In the genomic region with DNA sequence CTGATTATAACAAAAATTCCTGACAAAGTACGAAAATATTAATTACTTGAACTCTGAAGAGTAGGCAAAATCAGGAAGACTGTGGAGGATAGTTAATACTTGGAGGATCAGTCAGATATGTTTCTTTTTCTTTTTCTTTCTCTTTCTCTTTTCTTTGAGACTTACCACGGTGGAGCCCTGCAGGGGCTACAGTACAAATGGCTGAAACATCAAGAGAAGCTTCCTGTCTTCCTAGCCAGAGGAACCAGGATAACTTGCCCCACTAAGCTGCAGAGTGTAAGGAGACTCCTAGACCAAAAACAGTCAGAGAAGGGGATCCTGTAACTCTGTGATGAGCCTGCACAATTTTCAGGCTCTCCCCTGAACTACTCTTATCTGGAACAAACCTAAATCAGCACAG, we compare ENCODE assay signal across 1 cellular context.
TF ChIP-seq lines count a peak whose summit lies in the region.

No MANE protein-coding gene starts in this region.

TF ChIP-seq in GM23338, 12 proteins besides CTCF, POLR2A, EP300 and RAD21:
- TF ChIP-seq, protein P1, sequence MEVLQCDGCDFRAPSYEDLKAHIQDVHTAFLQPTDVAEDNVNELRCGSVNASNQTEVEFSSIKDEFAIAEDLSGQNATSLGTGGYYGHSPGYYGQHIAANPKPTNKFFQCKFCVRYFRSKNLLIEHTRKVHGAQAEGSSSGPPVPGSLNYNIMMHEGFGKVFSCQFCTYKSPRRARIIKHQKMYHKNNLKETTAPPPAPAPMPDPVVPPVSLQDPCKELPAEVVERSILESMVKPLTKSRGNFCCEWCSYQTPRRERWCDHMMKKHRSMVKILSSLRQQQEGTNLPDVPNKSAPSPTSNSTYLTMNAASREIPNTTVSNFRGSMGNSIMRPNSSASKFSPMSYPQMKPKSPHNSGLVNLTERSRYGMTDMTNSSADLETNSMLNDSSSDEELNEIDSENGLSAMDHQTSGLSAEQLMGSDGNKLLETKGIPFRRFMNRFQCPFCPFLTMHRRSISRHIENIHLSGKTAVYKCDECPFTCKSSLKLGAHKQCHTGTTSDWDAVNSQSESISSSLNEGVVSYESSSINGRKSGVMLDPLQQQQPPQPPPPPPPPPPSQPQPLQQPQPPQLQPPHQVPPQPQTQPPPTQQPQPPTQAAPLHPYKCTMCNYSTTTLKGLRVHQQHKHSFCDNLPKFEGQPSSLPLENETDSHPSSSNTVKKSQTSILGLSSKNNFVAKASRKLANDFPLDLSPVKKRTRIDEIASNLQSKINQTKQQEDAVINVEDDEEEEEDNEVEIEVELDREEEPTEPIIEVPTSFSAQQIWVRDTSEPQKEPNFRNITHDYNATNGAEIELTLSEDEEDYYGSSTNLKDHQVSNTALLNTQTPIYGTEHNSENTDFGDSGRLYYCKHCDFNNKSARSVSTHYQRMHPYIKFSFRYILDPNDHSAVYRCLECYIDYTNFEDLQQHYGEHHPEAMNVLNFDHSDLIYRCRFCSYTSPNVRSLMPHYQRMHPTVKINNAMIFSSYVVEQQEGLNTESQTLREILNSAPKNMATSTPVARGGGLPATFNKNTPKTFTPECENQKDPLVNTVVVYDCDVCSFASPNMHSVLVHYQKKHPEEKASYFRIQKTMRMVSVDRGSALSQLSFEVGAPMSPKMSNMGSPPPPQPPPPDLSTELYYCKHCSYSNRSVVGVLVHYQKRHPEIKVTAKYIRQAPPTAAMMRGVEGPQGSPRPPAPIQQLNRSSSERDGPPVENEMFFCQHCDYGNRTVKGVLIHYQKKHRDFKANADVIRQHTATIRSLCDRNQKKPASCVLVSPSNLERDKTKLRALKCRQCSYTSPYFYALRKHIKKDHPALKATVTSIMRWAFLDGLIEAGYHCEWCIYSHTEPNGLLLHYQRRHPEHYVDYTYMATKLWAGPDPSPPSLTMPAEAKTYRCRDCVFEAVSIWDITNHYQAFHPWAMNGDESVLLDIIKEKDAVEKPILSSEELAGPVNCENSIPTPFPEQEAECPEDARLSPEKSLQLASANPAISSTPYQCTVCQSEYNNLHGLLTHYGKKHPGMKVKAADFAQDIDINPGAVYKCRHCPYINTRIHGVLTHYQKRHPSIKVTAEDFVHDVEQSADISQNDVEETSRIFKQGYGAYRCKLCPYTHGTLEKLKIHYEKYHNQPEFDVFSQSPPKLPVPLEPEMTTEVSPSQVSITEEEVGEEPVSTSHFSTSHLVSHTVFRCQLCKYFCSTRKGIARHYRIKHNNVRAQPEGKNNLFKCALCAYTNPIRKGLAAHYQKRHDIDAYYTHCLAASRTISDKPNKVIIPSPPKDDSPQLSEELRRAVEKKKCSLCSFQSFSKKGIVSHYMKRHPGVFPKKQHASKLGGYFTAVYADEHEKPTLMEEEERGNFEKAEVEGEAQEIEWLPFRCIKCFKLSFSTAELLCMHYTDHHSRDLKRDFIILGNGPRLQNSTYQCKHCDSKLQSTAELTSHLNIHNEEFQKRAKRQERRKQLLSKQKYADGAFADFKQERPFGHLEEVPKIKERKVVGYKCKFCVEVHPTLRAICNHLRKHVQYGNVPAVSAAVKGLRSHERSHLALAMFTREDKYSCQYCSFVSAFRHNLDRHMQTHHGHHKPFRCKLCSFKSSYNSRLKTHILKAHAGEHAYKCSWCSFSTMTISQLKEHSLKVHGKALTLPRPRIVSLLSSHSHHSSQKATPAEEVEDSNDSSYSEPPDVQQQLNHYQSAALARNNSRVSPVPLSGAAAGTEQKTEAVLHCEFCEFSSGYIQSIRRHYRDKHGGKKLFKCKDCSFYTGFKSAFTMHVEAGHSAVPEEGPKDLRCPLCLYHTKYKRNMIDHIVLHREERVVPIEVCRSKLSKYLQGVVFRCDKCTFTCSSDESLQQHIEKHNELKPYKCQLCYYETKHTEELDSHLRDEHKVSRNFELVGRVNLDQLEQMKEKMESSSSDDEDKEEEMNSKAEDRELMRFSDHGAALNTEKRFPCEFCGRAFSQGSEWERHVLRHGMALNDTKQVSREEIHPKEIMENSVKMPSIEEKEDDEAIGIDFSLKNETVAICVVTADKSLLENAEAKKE (CRISPR knock-in tag; IDR thresholded peaks at IDR 0.05) = no peak
- TF ChIP-seq STAT1 (IDR thresholded peaks at IDR 0.05; ENCODE audit: unreplicated experiment) (no peak), JUNB (IDR thresholded peaks at IDR 0.05; ENCODE audit: unreplicated experiment) (no peak), ZNF331 (CRISPR knock-in tag; IDR thresholded peaks at IDR 0.05; ENCODE audit: low read depth) (no peak), NANOG (IDR thresholded peaks at IDR 0.05; ENCODE audit: borderline replicate concordance) (no peak), EZH2 (IDR thresholded peaks at IDR 0.05; ENCODE audit: low read depth, unreplicated experiment) (no peak)
- TF ChIP-seq, protein P2, sequence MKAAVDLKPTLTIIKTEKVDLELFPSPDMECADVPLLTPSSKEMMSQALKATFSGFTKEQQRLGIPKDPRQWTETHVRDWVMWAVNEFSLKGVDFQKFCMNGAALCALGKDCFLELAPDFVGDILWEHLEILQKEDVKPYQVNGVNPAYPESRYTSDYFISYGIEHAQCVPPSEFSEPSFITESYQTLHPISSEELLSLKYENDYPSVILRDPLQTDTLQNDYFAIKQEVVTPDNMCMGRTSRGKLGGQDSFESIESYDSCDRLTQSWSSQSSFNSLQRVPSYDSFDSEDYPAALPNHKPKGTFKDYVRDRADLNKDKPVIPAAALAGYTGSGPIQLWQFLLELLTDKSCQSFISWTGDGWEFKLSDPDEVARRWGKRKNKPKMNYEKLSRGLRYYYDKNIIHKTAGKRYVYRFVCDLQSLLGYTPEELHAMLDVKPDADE (IDR thresholded peaks at IDR 0.05) = no peak
- TF ChIP-seq, protein P3, sequence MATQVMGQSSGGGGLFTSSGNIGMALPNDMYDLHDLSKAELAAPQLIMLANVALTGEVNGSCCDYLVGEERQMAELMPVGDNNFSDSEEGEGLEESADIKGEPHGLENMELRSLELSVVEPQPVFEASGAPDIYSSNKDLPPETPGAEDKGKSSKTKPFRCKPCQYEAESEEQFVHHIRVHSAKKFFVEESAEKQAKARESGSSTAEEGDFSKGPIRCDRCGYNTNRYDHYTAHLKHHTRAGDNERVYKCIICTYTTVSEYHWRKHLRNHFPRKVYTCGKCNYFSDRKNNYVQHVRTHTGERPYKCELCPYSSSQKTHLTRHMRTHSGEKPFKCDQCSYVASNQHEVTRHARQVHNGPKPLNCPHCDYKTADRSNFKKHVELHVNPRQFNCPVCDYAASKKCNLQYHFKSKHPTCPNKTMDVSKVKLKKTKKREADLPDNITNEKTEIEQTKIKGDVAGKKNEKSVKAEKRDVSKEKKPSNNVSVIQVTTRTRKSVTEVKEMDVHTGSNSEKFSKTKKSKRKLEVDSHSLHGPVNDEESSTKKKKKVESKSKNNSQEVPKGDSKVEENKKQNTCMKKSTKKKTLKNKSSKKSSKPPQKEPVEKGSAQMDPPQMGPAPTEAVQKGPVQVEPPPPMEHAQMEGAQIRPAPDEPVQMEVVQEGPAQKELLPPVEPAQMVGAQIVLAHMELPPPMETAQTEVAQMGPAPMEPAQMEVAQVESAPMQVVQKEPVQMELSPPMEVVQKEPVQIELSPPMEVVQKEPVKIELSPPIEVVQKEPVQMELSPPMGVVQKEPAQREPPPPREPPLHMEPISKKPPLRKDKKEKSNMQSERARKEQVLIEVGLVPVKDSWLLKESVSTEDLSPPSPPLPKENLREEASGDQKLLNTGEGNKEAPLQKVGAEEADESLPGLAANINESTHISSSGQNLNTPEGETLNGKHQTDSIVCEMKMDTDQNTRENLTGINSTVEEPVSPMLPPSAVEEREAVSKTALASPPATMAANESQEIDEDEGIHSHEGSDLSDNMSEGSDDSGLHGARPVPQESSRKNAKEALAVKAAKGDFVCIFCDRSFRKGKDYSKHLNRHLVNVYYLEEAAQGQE (IDR thresholded peaks at IDR 0.05; ENCODE audit: unreplicated experiment) = no peak
